ENCODE assay signal across 9 cellular contexts in the genomic region with DNA sequence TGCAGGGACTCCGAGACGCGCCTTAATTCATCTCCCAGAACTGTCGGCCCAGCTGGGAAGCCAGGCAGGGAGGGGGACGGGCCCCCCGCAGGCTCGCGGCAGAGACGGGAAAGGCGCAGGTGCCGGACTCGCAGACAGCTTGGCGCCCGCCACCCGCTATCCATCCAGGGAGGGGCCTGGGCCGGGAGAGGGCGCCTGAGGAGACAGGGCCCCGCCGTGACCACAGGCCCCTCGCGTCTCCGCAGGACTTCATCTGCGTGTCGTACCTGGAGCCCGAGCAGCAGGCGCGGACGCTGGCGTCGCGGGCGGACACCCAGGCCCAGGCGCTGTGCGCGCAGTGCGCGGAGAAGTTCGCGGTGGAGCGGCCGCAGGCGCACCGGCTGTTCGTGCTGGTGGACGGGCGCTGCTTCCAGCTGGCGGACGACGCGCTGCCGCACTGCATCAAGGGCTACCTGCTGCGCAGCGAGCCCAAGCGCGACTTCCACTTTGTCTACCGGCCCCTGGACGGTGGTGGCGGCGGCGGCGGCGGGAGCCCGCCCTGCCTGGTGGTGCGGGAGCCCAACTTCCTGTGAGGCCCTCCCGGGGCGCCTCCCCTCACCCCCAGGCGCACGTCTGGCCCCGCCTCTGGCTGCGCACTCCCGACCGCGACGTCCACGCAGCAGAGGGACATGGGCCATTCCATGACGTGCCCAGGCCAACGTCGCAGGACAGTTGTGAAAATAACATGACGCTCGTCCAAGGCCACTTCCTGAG.
A peak's percentile ranks its signal among the peaks of the same experiment; 100 is the strongest.
DNase-seq lines count a peak whose midpoint lies in the region; ATAC-seq lines count a peak whose summit lies in the region.
"Had no signal": no experiment of that assay in that cellular context is flagged by ENCODE, and none has a peak within 500 bp of the region (broad histone marks: within the 10 kb centered on the region; RNA-seq: fewer than 3 reads in every experiment).

No MANE protein-coding gene starts in this region.

- H3K27me3 Mint-ChIP-seq in stimulated activated memory B cell treated with anti-CD40 and anti-IgM and Interleukin-4, amounts not matched to agents 10 μg/mL and 1 μg/mL and 100 μg/mL, for 72 hours: no peaks in the 10 kb centered on the region

- peak overlapping the region; percentile 62 for H3K4me3 ChIP-seq in iPS-18c (ENCODE audit: insufficient read depth, low read depth, low read length)

- no peaks in the 10 kb centered on the region for H3K9me3 Mint-ChIP-seq in stimulated activated memory B cell treated with anti-CD40 and anti-IgM and Interleukin-4, amounts not matched to agents 10 μg/mL and 1 μg/mL and 100 μg/mL, for 72 hours
- no peaks in the 10 kb centered on the region for H3K9me3 Mint-ChIP-seq in activated naive CD4-positive, alpha-beta T cell treated with anti-CD3 and anti-CD28 coated beads, Interleukin-2, amount 50 U/mL, for 72 hours

- H3K4me1 Mint-ChIP-seq in stimulated activated memory B cell treated with anti-CD40 and anti-IgM and Interleukin-4, amounts not matched to agents 10 μg/mL and 1 μg/mL and 100 μg/mL, for 72 hours: peaks cover 19% of the 10 kb centered on the region

- H3K4me3 Mint-ChIP-seq in stimulated activated memory B cell treated with anti-CD40 and anti-IgM and Interleukin-4, amounts not matched to agents 10 μg/mL and 1 μg/mL and 100 μg/mL, for 72 hours: no peak overlapping the region

- peak; percentile 3 for ATAC-seq in stimulated activated memory B cell treated with anti-CD40 and anti-IgM and Interleukin-4, amounts not matched to agents 10 μg/mL and 1 μg/mL and 100 μg/mL, for 72 hours
- no peak for ATAC-seq in activated naive CD4-positive, alpha-beta T cell treated with anti-CD3 and anti-CD28 coated beads, Interleukin-2, amount 50 U/mL, for 72 hours
- ATAC-seq in HG03039 (IDR thresholded peaks at IDR 0.05; ENCODE audit: unreplicated experiment): no peak

- H3K36me3 Mint-ChIP-seq in stimulated activated memory B cell treated with anti-CD40 and anti-IgM and Interleukin-4, amounts not matched to agents 10 μg/mL and 1 μg/mL and 100 μg/mL, for 72 hours: peaks cover 32% of the 10 kb centered on the region
- H3K36me3 Mint-ChIP-seq in activated naive CD4-positive, alpha-beta T cell treated with anti-CD3 and anti-CD28 coated beads, Interleukin-2, amount 50 U/mL, for 72 hours: no peaks in the 10 kb centered on the region

- DNase-seq in NCI-H128 (lab: John Stamatoyannopoulos, UW; ENCODE audit: unreplicated experiment) (peak; percentile 61), amniotic epithelial cell (ENCODE audit: low read depth) (peak; percentile 27), LoVo (ENCODE audit: low spot score) (no peak), AG20443 (ENCODE audit: low spot score) (no peak)
- DNase-seq in activated naive CD4-positive, alpha-beta T cell treated with anti-CD3 and anti-CD28 coated beads, Interleukin-2, amount 50 U/mL, for 72 hours (ENCODE audit: low spot score in 2 of 2): no peak
- DNase-seq: activated naive CD4-positive, alpha-beta T cell treated with Interleukin-2 at 50 U/mL for 16 hours had no signal

- H3K9me3 ChIP-seq in iPS-18c (ENCODE audit: control insufficient read depth, insufficient read depth, low read length): no peaks in the 10 kb centered on the region

- no peak overlapping the region for H3K27ac Mint-ChIP-seq in stimulated activated memory B cell treated with anti-CD40 and anti-IgM and Interleukin-4, amounts not matched to agents 10 μg/mL and 1 μg/mL and 100 μg/mL, for 72 hours
- H3K27ac Mint-ChIP-seq in activated naive CD4-positive, alpha-beta T cell treated with anti-CD3 and anti-CD28 coated beads, Interleukin-2, amount 50 U/mL, for 72 hours: no peak overlapping the region

Comparison
In these comparisons a context has a peak if more than half of its experiments do, and no peak if none do; other contexts are left out.
1. DNase-seq: peak in NCI-H128 (single experiment) and amniotic epithelial cell (single experiment); none in LoVo (single experiment), activated naive CD4-positive, alpha-beta T cell treated with anti-CD3 and anti-CD28 coated beads, Interleukin-2, amount 50 U/mL, for 72 hours (0 of 2) and AG20443 (single experiment).